ENCODE assay signal across 22 cellular contexts in genomic region chr1:22266162-22266561, GRCh38.
DNase-seq lines count a peak whose midpoint lies in the region; ATAC-seq, FAIRE-seq and TF ChIP-seq lines count a peak whose summit lies in the region.
"Had no signal": no experiment of that assay in that cellular context is flagged by ENCODE, and none has a peak within 500 bp of the region (broad histone marks: within the 10 kb centered on the region; RNA-seq: fewer than 3 reads in every experiment).

No MANE protein-coding gene starts in this region.

- no peak for TF ChIP-seq POLR2A in H1 (IDR thresholded peaks at IDR 0.05; ENCODE audit: control extremely low read depth in 1 of 2, low read depth in 2 of 2, low read length in 2 of 2)

- H4K91ac ChIP-seq in H1 (replicated peaks; ENCODE audit: insufficient read length, low read length) (no peak overlapping the region), neuronal stem cell (ENCODE audit: low read depth, low read length, poor library complexity) (no peak overlapping the region)

- H3K4ac ChIP-seq in H1 (replicated peaks; ENCODE audit: insufficient read length, low read depth, low read length) (peak overlapping the region; percentile 21), mesendoderm (ENCODE audit: low read depth, low read length) (no peak overlapping the region), neuronal stem cell (ENCODE audit: low read length) (no peak overlapping the region)

- H3K79me2 ChIP-seq in H1 (ENCODE audit: control insufficient read depth in 1 of 2, insufficient read depth in 2 of 2, low read length in 2 of 2) = no peaks in the 10 kb centered on the region
- no peaks in the 10 kb centered on the region for H3K79me2 ChIP-seq in mesendoderm (ENCODE audit: control insufficient read depth, insufficient read depth, low read length)

- peak overlapping the region; percentile 48 for H3K18ac ChIP-seq in H1 (ENCODE audit: extremely low read depth, low read length)
- H3K18ac ChIP-seq in mesendoderm (ENCODE audit: low read length) = no peak overlapping the region
- H3K18ac ChIP-seq in neuronal stem cell (ENCODE audit: low read length) = no peak overlapping the region

- H3K14ac ChIP-seq in H1 (ENCODE audit: insufficient read length) (no peak overlapping the region), neuronal stem cell (ENCODE audit: low read length) (no peak overlapping the region)

- H2BK5ac ChIP-seq in H1 (ENCODE audit: low read depth, low read length) = 0 out of 2 replicates have a peak overlapping the region, but pooled peaks have one; percentile 96
- H2BK5ac ChIP-seq in mesendoderm (ENCODE audit: low read length) = no peak overlapping the region
- H2BK5ac ChIP-seq in neuronal stem cell (ENCODE audit: low read length) = no peak overlapping the region

- H3K27me3 ChIP-seq in H1 (replicated peaks in 1 of 4; ENCODE audit: control insufficient read depth in 3 of 4, extremely low read depth in 1 of 4, insufficient read depth in 3 of 4, low read length in 3 of 4) = no peaks in the 10 kb centered on the region
- H3K27me3 ChIP-seq in mesendoderm (ENCODE audit: insufficient read depth, low read length, poor library complexity) = no peaks in the 10 kb centered on the region
- H3K27me3 ChIP-seq in neuronal stem cell (ENCODE audit: control insufficient read depth in 3 of 3, insufficient read depth in 3 of 3, low read depth in 1 of 3, low read length in 3 of 3) = peaks cover 0 to 73% (median 17%) of the 10 kb centered on the region in 3 experiments
- no peaks in the 10 kb centered on the region for H3K27me3 ChIP-seq in lower lobe of right lung (ENCODE audit: low read depth)

- no peak overlapping the region for H4K5ac ChIP-seq in H1 (ENCODE audit: insufficient read length, low read depth, low read length)
- no peak overlapping the region for H4K5ac ChIP-seq in mesendoderm (ENCODE audit: low read length)

- H3K4me2 ChIP-seq in H1 (ENCODE audit: insufficient read depth in 1 of 2, low read depth in 2 of 2, low read length in 2 of 2) = no peak overlapping the region
- H3K4me2 ChIP-seq in mesendoderm (ENCODE audit: low read length) = no peak overlapping the region
- no peak overlapping the region for H3K4me2 ChIP-seq in neuronal stem cell (ENCODE audit: insufficient read depth, low read length, poor library complexity, severe bottlenecking)
- H3K4me2 ChIP-seq: A549 had no signal

- no peak overlapping the region for H3K4me3 ChIP-seq in H1 (ENCODE audit: extremely low read depth in 1 of 4, insufficient read depth in 2 of 4, low read depth in 3 of 4, low read length in 4 of 4)
- H3K4me3 ChIP-seq in mesendoderm (ENCODE audit: low read length) = no peak overlapping the region
- no peak overlapping the region for H3K4me3 ChIP-seq in neuronal stem cell (ENCODE audit: low read length in 2 of 2)
- no peak overlapping the region for H3K4me3 ChIP-seq in lower lobe of right lung
- H3K4me3 ChIP-seq: A549, GM23248 had no signal

- H2AFZ ChIP-seq in H1 (ENCODE audit: low read length) (no peak overlapping the region), neuronal stem cell (ENCODE audit: low read length) (no peak overlapping the region)
- H2AFZ ChIP-seq: GM23248 had no signal

- no peak for TF ChIP-seq EP300 in H1 (IDR thresholded peaks at IDR 0.05; ENCODE audit: borderline replicate concordance in 1 of 2, low read depth in 2 of 2, low read length in 2 of 2)

- H4K8ac ChIP-seq in H1 (ENCODE audit: extremely low read depth, insufficient read depth, low read length) (no peak overlapping the region), mesendoderm (ENCODE audit: low read depth, low read length) (no peak overlapping the region), neuronal stem cell (ENCODE audit: low read depth, low read length) (no peak overlapping the region)

- H3K79me1 ChIP-seq in H1 (ENCODE audit: low read depth, low read length) = no peaks in the 10 kb centered on the region
- H3K79me1 ChIP-seq in mesendoderm (ENCODE audit: low read length) = no peaks in the 10 kb centered on the region
- no peaks in the 10 kb centered on the region for H3K79me1 ChIP-seq in neuronal stem cell (ENCODE audit: low read depth, low read length)

- no peak for ATAC-seq in HG02885 (IDR thresholded peaks at IDR 0.05; ENCODE audit: poor library complexity, unreplicated experiment)
- ATAC-seq in lower lobe of right lung = no peak
- ATAC-seq: A549, HCT116 had no signal

- 89% methylated on average over 3 of the region's 6 CpGs; no CpG with 5 or more reads in 1 of the 2 experiments for WGBS in H1 (ENCODE audit: extremely low coverage in 1 of 2, insufficient coverage in 1 of 2, insufficient read length in 1 of 2, insufficient replicate concordance in 2 of 2, low coverage in 1 of 2, low lambda C conversion rate in 2 of 2, missing lambda C conversion rate in 1 of 2), 2 experiments
- WGBS in mesendoderm (ENCODE audit: extremely low coverage, insufficient coverage, low lambda C conversion rate) = no CpG with 5 or more reads among the region's 6 CpGs
- WGBS in neuronal stem cell (ENCODE audit: extremely low coverage in 2 of 2, insufficient read length in 2 of 2, insufficient replicate concordance in 1 of 2), 2 donors = no CpG with 5 or more reads among the region's 6 CpGs

- H2AK5ac ChIP-seq in H1 (ENCODE audit: low read depth, low read length) (0 out of 2 replicates have a peak overlapping the region, but pooled peaks have one; percentile 97), mesendoderm (ENCODE audit: low read length) (no peak overlapping the region), neuronal stem cell (ENCODE audit: low read depth, low read length) (no peak overlapping the region)

- FAIRE-seq in H1 (lab: Jason Lieb, UNC) (no peak), D721Med (lab: Jason Lieb, UNC) (no peak)
- FAIRE-seq: A549, G401.6, GM12892 had no signal

- peak overlapping the region; percentile 99 for H2BK12ac ChIP-seq in H1 (ENCODE audit: low read depth, low read length)
- H2BK12ac ChIP-seq in neuronal stem cell (ENCODE audit: low read length) = no peak overlapping the region

- CTCF ChIA-PET in H1 (lab: Charles Lee; ENCODE audit: partially characterized antibody) = interaction anchor here (0.9 to 2.3 kb wide), 4 partner anchors 9 to 154 kb away, joined by 3 to 13 read pairs (median 4); no protein-coding TSS in a partner anchor

- no peak overlapping the region for H3K56ac ChIP-seq in H1 (replicated peaks; ENCODE audit: insufficient read length, low read depth, low read length)
- peak overlapping the region; percentile 49 for H3K56ac ChIP-seq in mesendoderm (ENCODE audit: low read length)

- TF ChIP-seq CTCF in H1 (IDR thresholded peaks at IDR 0.05; ENCODE audit: control extremely low read depth in 1 of 3, insufficient read depth in 1 of 3, low read depth in 1 of 3, low read length in 3 of 3) = no peak
- TF ChIP-seq CTCF in D721Med (IDR thresholded peaks at IDR 0.05; ENCODE audit: insufficient read depth, missing control alignments) = no peak
- TF ChIP-seq CTCF in lower lobe of right lung (IDR thresholded peaks at IDR 0.05) = no peak

- H2BK15ac ChIP-seq in H1 (ENCODE audit: low read length) = no peak overlapping the region
- no peak overlapping the region for H2BK15ac ChIP-seq in mesendoderm (replicated peaks; ENCODE audit: low read depth)
- H2BK15ac ChIP-seq in neuronal stem cell (ENCODE audit: low read length) = no peak overlapping the region

- H4K20me1 ChIP-seq in H1 (replicated peaks in 1 of 2; ENCODE audit: control insufficient read depth in 1 of 2, insufficient read depth in 2 of 2, low read length in 2 of 2) = no peaks in the 10 kb centered on the region

- H3K9ac ChIP-seq in H1 (replicated peaks in 1 of 4; ENCODE audit: extremely low read depth in 1 of 4, low read depth in 3 of 4, low read length in 3 of 4) (no peak overlapping the region), mesendoderm (ENCODE audit: low read length) (no peak overlapping the region), neuronal stem cell (ENCODE audit: low read depth, low read length, poor library complexity) (no peak overlapping the region)
- H3K9ac ChIP-seq: GM23248 had no signal

- H3K23ac ChIP-seq in H1 (ENCODE audit: insufficient read length) (no peak overlapping the region), mesendoderm (ENCODE audit: low read length) (no peak overlapping the region), neuronal stem cell (ENCODE audit: low read depth, low read length, poor library complexity) (peak overlapping the region; percentile 37)

- H3K4me1 ChIP-seq in H1 (replicated peaks in 1 of 4; ENCODE audit: control insufficient read depth in 3 of 4, insufficient read depth in 4 of 4, low read length in 3 of 4) (peaks cover 11 to 25% (median 20%) of the 10 kb centered on the region in 4 experiments), mesendoderm (ENCODE audit: control insufficient read depth, low read depth, low read length) (peaks cover 3% of the 10 kb centered on the region), neuronal stem cell (ENCODE audit: control insufficient read depth in 2 of 2, insufficient read depth in 1 of 2, low read depth in 1 of 2, low read length in 2 of 2) (peaks cover 0 to 14% of the 10 kb centered on the region in 2 donors), lower lobe of right lung (no peaks in the 10 kb centered on the region)

- no peak overlapping the region for H2BK120ac ChIP-seq in H1 (replicated peaks; ENCODE audit: low read depth, low read length)
- H2BK120ac ChIP-seq in mesendoderm (ENCODE audit: low read depth, low read length) = no peak overlapping the region
- no peak overlapping the region for H2BK120ac ChIP-seq in neuronal stem cell (ENCODE audit: low read depth, low read length)

- POLR2A ChIA-PET in H1 (lab: Charles Lee; ENCODE audit: partially characterized antibody) = no interaction called here

- H3K9me3 ChIP-seq in H1 (ENCODE audit: insufficient read depth in 2 of 2, low read depth in 1 of 2, low read length in 1 of 2) (no peaks in the 10 kb centered on the region), neuronal stem cell (replicated peaks in 1 of 2; ENCODE audit: control insufficient read depth in 2 of 2, insufficient read depth in 1 of 2, low read depth in 1 of 2, low read length in 2 of 2) (no peaks in the 10 kb centered on the region), lower lobe of right lung (no peaks in the 10 kb centered on the region)
- H3K9me3 ChIP-seq: A549 had no signal

- H3K27ac ChIP-seq in H1 (ENCODE audit: low read depth, low read length) (no peak overlapping the region), mesendoderm (ENCODE audit: low read depth, low read length) (no peak overlapping the region), neuronal stem cell (replicated peaks; ENCODE audit: low read length) (no peak overlapping the region), lower lobe of right lung (no peak overlapping the region)
- H3K27ac ChIP-seq: A549, GM23248 had no signal

- TF ChIP-seq RAD21 in H1 (IDR thresholded peaks at IDR 0.05 in 1 of 2, conservative IDR thresholded peaks at IDR 0.05 in 1 of 2; ENCODE audit: low read depth in 2 of 2, low read length in 2 of 2) = no peak

- peaks cover 3% of the 10 kb centered on the region; the same call in 1 of the 2 replicates for H3K23me2 ChIP-seq in H1 (ENCODE audit: low read depth, low read length)

- no peak for DNase-seq in H1 (ENCODE audit: low read depth in 1 of 2, low spot score in 2 of 2)
- no peak for DNase-seq in mesendoderm
- DNase-seq in neuronal stem cell (ENCODE audit: low spot score) = no peak
- DNase-seq in D721Med (ENCODE audit: insufficient read length, low spot score) = no peak
- no peak for DNase-seq in lower lobe of right lung
- DNase-seq: 8988T; ACHN; AML-193; C1 segment of cervical spinal cord; Calu3; CD4-positive, alpha-beta memory T cell; COR-L47; DMS153; DND-41; GM23248; H9; HFFc6 had no signal

- H3K36me3 ChIP-seq in H1 (ENCODE audit: control insufficient read depth in 2 of 4, insufficient read depth in 4 of 4, low read length in 3 of 4) (no peaks in the 10 kb centered on the region), mesendoderm (ENCODE audit: control insufficient read depth, insufficient read depth, low read length) (no peaks in the 10 kb centered on the region), neuronal stem cell (replicated peaks in 1 of 2; ENCODE audit: control insufficient read depth in 2 of 2, insufficient read depth in 2 of 2, low read length in 2 of 2) (no peaks in the 10 kb centered on the region), lower lobe of right lung (no peaks in the 10 kb centered on the region)

- 0 out of 2 replicates have a peak overlapping the region, but pooled peaks have one; percentile 100 for H2BK20ac ChIP-seq in H1 (ENCODE audit: low read length)

- intact Hi-C loops in lower lobe of right lung (cut with DNase I) = no loop called here
